8 cellular contexts compared by ENCODE assay signal in the genomic region with DNA sequence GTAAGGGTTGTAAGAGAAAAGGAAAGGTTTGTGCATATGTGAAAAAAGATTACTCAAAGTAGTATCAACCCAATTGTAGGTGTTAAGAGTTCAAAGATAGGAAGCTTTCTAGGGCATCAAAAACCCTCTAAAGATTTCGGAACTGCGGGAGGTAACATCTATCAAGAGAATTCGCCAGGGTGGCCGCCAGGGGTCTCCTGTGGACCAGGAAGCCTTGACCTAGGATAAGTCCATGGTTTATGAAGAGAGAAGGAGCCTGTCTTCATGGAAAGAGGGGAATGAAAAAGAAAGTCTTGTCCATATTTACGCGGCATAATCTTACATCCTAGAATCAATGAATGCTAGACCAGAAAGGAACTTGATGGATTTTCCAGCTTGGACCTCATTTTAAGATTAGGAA.
DNase-seq lines count a peak whose midpoint lies in the region; ATAC-seq and TF ChIP-seq lines count a peak whose summit lies in the region.

No MANE protein-coding gene starts in this region.

- H3K27ac Mint-ChIP-seq in endodermal cell, result no peak overlapping the region
- no peak overlapping the region for H3K27ac Mint-ChIP-seq in nephron

- peaks cover 9% of the 10 kb centered on the region for H3K36me3 ChIP-seq in endodermal cell (ENCODE audit: control insufficient read depth, insufficient read depth, low read length)

- no peak overlapping the region for H3K9ac ChIP-seq in endodermal cell (ENCODE audit: extremely low read depth, low read length, poor library complexity, severe bottlenecking)

- H3K27me3 ChIP-seq in endodermal cell (ENCODE audit: control insufficient read depth, insufficient read depth, low read length, poor library complexity, severe bottlenecking), result no peaks in the 10 kb centered on the region

- peak; percentile 50 for ATAC-seq in HG03103 (IDR thresholded peaks at IDR 0.05; ENCODE audit: low read depth, unreplicated experiment)

- H3K27me3 Mint-ChIP-seq in endodermal cell (ENCODE audit: insufficient read depth), result no peaks in the 10 kb centered on the region
- peaks cover 12% of the 10 kb centered on the region for H3K27me3 Mint-ChIP-seq in nephron (ENCODE audit: low read depth)

- DNase-seq in DMS 273 (lab: John Stamatoyannopoulos, UW; ENCODE audit: unreplicated experiment) (peak; percentile 66), DMS 273 treated with DMSO at 0.1 percent for 48 hours (lab: John Stamatoyannopoulos, UW) (no peak), RPMI8226 (peak; percentile 58), endodermal cell (peak; percentile 89), COR-L47 (lab: John Stamatoyannopoulos, UW) (no peak), GF-D8 (lab: John Stamatoyannopoulos, UW) (no peak)

- no peaks in the 10 kb centered on the region for H3K9me3 ChIP-seq in endodermal cell (ENCODE audit: control insufficient read depth, low read length)

- no peaks in the 10 kb centered on the region for H3K4me1 ChIP-seq in endodermal cell (ENCODE audit: control insufficient read depth, insufficient read depth, low read length)

- H3K27ac ChIP-seq in endodermal cell (ENCODE audit: low read depth, low read length), result no peak overlapping the region

- peak; percentile 92 for TF ChIP-seq CTCF in endodermal cell (conservative IDR thresholded peaks at IDR 0.05)
- TF ChIP-seq CTCF in nephron (IDR thresholded peaks at IDR 0.05; ENCODE audit: unreplicated experiment in 3 of 3), result peak; percentile 68 to 76 (median 69)

- H3K4me1 Mint-ChIP-seq in endodermal cell (peaks cover 14% of the 10 kb centered on the region), nephron (peaks cover 16% of the 10 kb centered on the region)

- no peak overlapping the region for H3K4me3 ChIP-seq in endodermal cell (ENCODE audit: low read length)

- H3K9me3 Mint-ChIP-seq in endodermal cell (no peaks in the 10 kb centered on the region), nephron (no peaks in the 10 kb centered on the region)

- 60 to 100% methylated on average over 2 to 6 of the region's 6 CpGs for WGBS in endodermal cell (ENCODE audit: insufficient coverage in 1 of 2, insufficient read length in 1 of 2), 2 experiments

- H3K4me3 Mint-ChIP-seq in endodermal cell (no peak overlapping the region), nephron (no peak overlapping the region)

- H3K36me3 Mint-ChIP-seq in endodermal cell (ENCODE audit: low read depth) (no peaks in the 10 kb centered on the region), nephron (ENCODE audit: low read depth) (no peaks in the 10 kb centered on the region)

Comparison
In these comparisons a context has a peak if more than half of its experiments do, and no peak if none do; other contexts are left out.
1. DNase-seq: peak in DMS 273 (single experiment), RPMI8226 (single experiment) and endodermal cell (single experiment); none in DMS 273 treated with DMSO at 0.1 percent for 48 hours (single experiment), COR-L47 (single experiment) and GF-D8 (single experiment).